ENCODE assay signal across 8 cellular contexts in genomic region chr17:50944902-50945720, GRCh38.
DNase-seq lines count a peak whose midpoint lies in the region; TF ChIP-seq lines count a peak whose summit lies in the region.

No MANE protein-coding gene starts in this region.

- peak overlapping the region in 1 of 4 donors; percentile 58 for H3K4me3 ChIP-seq in adrenal gland
- peak overlapping the region; percentile 30 for H3K4me3 ChIP-seq in mesodermal cell (ENCODE audit: extremely low read depth, insufficient read depth, low read length, poor library complexity, severe bottlenecking)
- H3K4me3 ChIP-seq in thyroid gland (replicated peaks in 1 of 3) = peak overlapping the region in 1 of 3 donors; percentile 31

- TF ChIP-seq POLR2A in adrenal gland (IDR thresholded peaks at IDR 0.05) (no peak), thyroid gland (IDR thresholded peaks at IDR 0.05) (no peak)

- TF ChIP-seq CTCF in adrenal gland (IDR thresholded peaks at IDR 0.05) = no peak
- TF ChIP-seq CTCF in thyroid gland (IDR thresholded peaks at IDR 0.05) = no peak
- TF ChIP-seq CTCF in glutamatergic neuron (IDR thresholded peaks at IDR 0.05; ENCODE audit: partially characterized antibody, unreplicated experiment) = no peak
- no peak for TF ChIP-seq CTCF in HFFc6 (IDR thresholded peaks at IDR 0.05)

- H3K9me3 Mint-ChIP-seq in glutamatergic neuron (ENCODE audit: unreplicated experiment) (peaks cover 12% of the 10 kb centered on the region), HFFc6 (no peaks in the 10 kb centered on the region)

- H3K27me3 Mint-ChIP-seq in glutamatergic neuron (ENCODE audit: unreplicated experiment) (peaks cover 13% of the 10 kb centered on the region), HFFc6 (ENCODE audit: insufficient read depth) (peaks cover 3% of the 10 kb centered on the region; the same call in 1 of the 2 replicates)

- H3K4me3 Mint-ChIP-seq in glutamatergic neuron (ENCODE audit: unreplicated experiment) (no peak overlapping the region), HFFc6 (no peak overlapping the region)

- H3K36me3 ChIP-seq in adrenal gland (replicated peaks in 1 of 2) (no peaks in the 10 kb centered on the region), mesodermal cell (ENCODE audit: control insufficient read depth, insufficient read depth, low read length) (no peaks in the 10 kb centered on the region), thyroid gland (no peaks in the 10 kb centered on the region)

- H3K36me3 Mint-ChIP-seq in glutamatergic neuron (ENCODE audit: unreplicated experiment) (no peaks in the 10 kb centered on the region), HFFc6 (ENCODE audit: low read depth) (no peaks in the 10 kb centered on the region)

- WGBS in adrenal gland, 4 donors = 65 to 89% (median 75%) methylated on average over 8 to 18 of the region's 18 CpGs
- 49 to 52% methylated on average over 12 to 15 of the region's 18 CpGs for WGBS in mesodermal cell (ENCODE audit: insufficient coverage in 2 of 2), 2 experiments
- WGBS in thyroid gland, 2 donors = 71 to 90% methylated on average over 11 to 17 of the region's 18 CpGs

- H3K27ac ChIP-seq in adrenal gland (peak overlapping the region; percentile 60 to 95 (median 79)), mesodermal cell (ENCODE audit: low read depth, low read length, severe bottlenecking) (no peak overlapping the region), thyroid gland (peak overlapping the region in 2 of 3 donors; percentile 87 to 92)

- intact Hi-C loops in adrenal gland (cut with DNase I) = no loop called here
- intact Hi-C loops in thyroid gland (cut with DNase I) = loop anchor here (5.0 kb wide), 1 partner anchor 83 kb away; no protein-coding TSS in a partner anchor

- peaks cover 32% of the 10 kb centered on the region for H3K4me1 Mint-ChIP-seq in glutamatergic neuron (ENCODE audit: low read depth, unreplicated experiment)
- peaks cover 36% of the 10 kb centered on the region for H3K4me1 Mint-ChIP-seq in HFFc6 (ENCODE audit: low read depth)

- H3K4me1 ChIP-seq in adrenal gland (replicated peaks in 1 of 2) = peaks cover 36 to 52% of the 10 kb centered on the region in 2 donors
- H3K4me1 ChIP-seq in mesodermal cell (ENCODE audit: control insufficient read depth, insufficient read depth, low read length, poor library complexity, severe bottlenecking) = peaks cover 38% of the 10 kb centered on the region
- H3K4me1 ChIP-seq in thyroid gland = peaks cover 27 to 39% of the 10 kb centered on the region in 2 donors

- H3K27ac Mint-ChIP-seq in glutamatergic neuron (ENCODE audit: unreplicated experiment) (no peak overlapping the region), HFFc6 (no peak overlapping the region)

- H3K27me3 ChIP-seq in adrenal gland = no peaks in the 10 kb centered on the region
- no peaks in the 10 kb centered on the region for H3K27me3 ChIP-seq in thyroid gland

- H3K9me3 ChIP-seq in adrenal gland (replicated peaks in 1 of 3) (no peaks in the 10 kb centered on the region), mesodermal cell (ENCODE audit: control insufficient read depth, low read length) (no peaks in the 10 kb centered on the region), thyroid gland (no peaks in the 10 kb centered on the region)

- DNase-seq in activated CD8-positive, alpha-beta memory T cell treated with anti-CD3 and anti-CD28 coated beads for 24 hours = peak; percentile 52
- no peak for DNase-seq in activated CD8-positive, alpha-beta memory T cell treated with anti-CD3 and anti-CD28 coated beads, Interleukin-2, amount 50 U/mL, for 4 hours
- peak in 3 of 7 donors; percentile 5 to 47 (median 15) for DNase-seq in adrenal gland
- no peak for DNase-seq in thyroid gland
- no peak for DNase-seq in effector CD8-positive, alpha-beta T cell (lab: John Stamatoyannopoulos, UW)
- DNase-seq in glutamatergic neuron = no peak
- no peak for DNase-seq in HFFc6
